13 cellular contexts compared by ENCODE assay signal in genomic region chr11:65298655-65299179, GRCh38. TPM values are rescaled to one million over a fixed set of nuclear protein-coding genes. Genes with fewer than 3 reads are reported as not detected.
A peak's percentile ranks its signal among the peaks of the same experiment; 100 is the strongest.
DNase-seq lines count a peak whose midpoint lies in the region; TF ChIP-seq lines count a peak whose summit lies in the region.
"Had no signal": no experiment of that assay in that cellular context is flagged by ENCODE, and none has a peak within 500 bp of the region (broad histone marks: within the 10 kb centered on the region; RNA-seq: fewer than 3 reads in every experiment).

No MANE protein-coding gene starts in this region.

- H3K9ac ChIP-seq in neural progenitor cell: no peak overlapping the region

- TF ChIP-seq CTCF in glutamatergic neuron (IDR thresholded peaks at IDR 0.05; ENCODE audit: partially characterized antibody, unreplicated experiment) (no peak), neural progenitor cell (IDR thresholded peaks at IDR 0.05) (no peak), vagina (IDR thresholded peaks at IDR 0.05) (no peak)

- no peaks in the 10 kb centered on the region for H3K36me3 ChIP-seq in neural progenitor cell
- peaks cover 0 to 6% of the 10 kb centered on the region in 2 donors for H3K36me3 ChIP-seq in vagina

- no peak overlapping the region for H2AFZ ChIP-seq in neural progenitor cell (replicated peaks)

- peaks cover 13% of the 10 kb centered on the region for H3K4me1 ChIP-seq in neural progenitor cell
- peaks cover 80% of the 10 kb centered on the region for H3K4me1 ChIP-seq in vagina

- H3K27ac Mint-ChIP-seq in glutamatergic neuron (ENCODE audit: unreplicated experiment): peak overlapping the region; percentile 22
- peak overlapping the region; percentile 53 for H3K27ac Mint-ChIP-seq in neural progenitor cell
- H3K27ac Mint-ChIP-seq: activated CD4-positive, alpha-beta T cell treated with anti-CD3 and anti-CD28 coated beads, Interleukin-2, amount 10 ng/mL, durations not matched to agents 24 days and 14 days; natural killer cell treated with Interleukin-12 subunit alpha and Interleukin-12 subunit beta and Interleukin-15 and Interleukin-18, amount 100 ng/mL, for 72 hours had no signal

- no peak overlapping the region for H3K4me3 ChIP-seq in neural progenitor cell
- H3K4me3 ChIP-seq in vagina: peak overlapping the region; percentile 7 to 21

- peaks cover 6% of the 10 kb centered on the region for H3F3A ChIP-seq in neural progenitor cell (ENCODE audit: low read depth)

- TF ChIP-seq POLR2A in vagina (IDR thresholded peaks at IDR 0.05): no peak

- no peaks in the 10 kb centered on the region for H3K79me2 ChIP-seq in neural progenitor cell (ENCODE audit: low read depth)

- H3K4me3 Mint-ChIP-seq in glutamatergic neuron (ENCODE audit: unreplicated experiment) (no peak overlapping the region), neural progenitor cell (no peak overlapping the region)
- H3K4me3 Mint-ChIP-seq: activated CD4-positive, alpha-beta T cell treated with anti-CD3 and anti-CD28 coated beads, Interleukin-2, amount 10 ng/mL, durations not matched to agents 24 days and 14 days; natural killer cell treated with Interleukin-12 subunit alpha and Interleukin-12 subunit beta and Interleukin-15 and Interleukin-18, amount 100 ng/mL, for 72 hours had no signal

- H4K20me1 ChIP-seq in neural progenitor cell (ENCODE audit: low read depth): peaks cover 14% of the 10 kb centered on the region

- H3K9me3 Mint-ChIP-seq in glutamatergic neuron (ENCODE audit: unreplicated experiment) (peaks cover 8% of the 10 kb centered on the region), neural progenitor cell (no peaks in the 10 kb centered on the region)
- H3K9me3 Mint-ChIP-seq: activated CD4-positive, alpha-beta T cell treated with anti-CD3 and anti-CD28 coated beads, Interleukin-2, amount 10 ng/mL, durations not matched to agents 24 days and 14 days; natural killer cell treated with Interleukin-12 subunit alpha and Interleukin-12 subunit beta and Interleukin-15 and Interleukin-18, amount 100 ng/mL, for 72 hours had no signal

- H3K27me3 Mint-ChIP-seq in glutamatergic neuron (ENCODE audit: unreplicated experiment) (peaks cover 15% of the 10 kb centered on the region), neural progenitor cell (ENCODE audit: insufficient read depth, low read depth) (peaks cover 2% of the 10 kb centered on the region)
- H3K27me3 Mint-ChIP-seq: activated CD4-positive, alpha-beta T cell treated with anti-CD3 and anti-CD28 coated beads, Interleukin-2, amount 10 ng/mL, durations not matched to agents 24 days and 14 days; natural killer cell treated with Interleukin-12 subunit alpha and Interleukin-12 subunit beta and Interleukin-15 and Interleukin-18, amount 100 ng/mL, for 72 hours had no signal

- H3K4me1 Mint-ChIP-seq in glutamatergic neuron (ENCODE audit: low read depth, unreplicated experiment) (peaks cover 45% of the 10 kb centered on the region), neural progenitor cell (peaks cover 29% of the 10 kb centered on the region)
- H3K4me1 Mint-ChIP-seq: activated CD4-positive, alpha-beta T cell treated with anti-CD3 and anti-CD28 coated beads, Interleukin-2, amount 10 ng/mL, durations not matched to agents 24 days and 14 days had no signal

- DNase-seq in DMS 273 (lab: John Stamatoyannopoulos, UW; ENCODE audit: unreplicated experiment): peak; percentile 48
- DNase-seq in DMS 273 treated with DMSO at 0.1 percent for 48 hours (lab: John Stamatoyannopoulos, UW): no peak
- no peak for DNase-seq in glutamatergic neuron
- DNase-seq in neural progenitor cell (ENCODE audit: low spot score): no peak
- DNase-seq in vagina (ENCODE audit: extremely low spot score in 2 of 2): peak in 1 of 2 donors; percentile 97
- no peak for DNase-seq in activated CD4-positive, alpha-beta T cell treated with anti-CD3 and anti-CD28 coated beads, Interleukin-2, amount 50 U/mL, for 1 hour
- no peak for DNase-seq in stimulated activated CD4-positive, alpha-beta T cell treated with anti-CD3 and anti-CD28 coated beads, Interleukin-12 subunit alpha, Interleukin-12 subunit beta, amount 100 ng/mL, for 4 hours
- DNase-seq in activated CD4-positive, alpha-beta T cell treated with anti-CD3 and anti-CD28 coated beads, Interleukin-2, amount 50 U/mL, for 4 hours: no peak
- DNase-seq: activated CD4-positive, alpha-beta T cell treated with anti-CD3 and anti-CD28 coated beads, Interleukin-2, amount 10 ng/mL, durations not matched to agents 24 days and 14 days; NCI-H146; stimulated activated CD8-positive, alpha-beta memory T cell treated with anti-CD3 and anti-CD28 coated beads, Interleukin-4, amount 100 ng/mL, for 48 hours had no signal

- H3K36me3 Mint-ChIP-seq in glutamatergic neuron (ENCODE audit: unreplicated experiment) (peaks cover 5% of the 10 kb centered on the region), neural progenitor cell (peaks cover 23% of the 10 kb centered on the region)

- H3K9me3 ChIP-seq in neural progenitor cell (ENCODE audit: low read depth) (no peaks in the 10 kb centered on the region), vagina (no peaks in the 10 kb centered on the region)

- no peak overlapping the region for H3K4me2 ChIP-seq in neural progenitor cell

- H3K27me3 ChIP-seq in neural progenitor cell (no peaks in the 10 kb centered on the region), vagina (no peaks in the 10 kb centered on the region)

- no peak overlapping the region for H3K27ac ChIP-seq in neural progenitor cell
- H3K27ac ChIP-seq in vagina: peak overlapping the region; percentile 82
- H3K27ac ChIP-seq: 22Rv1 had no signal

- intact Hi-C loops in vagina (cut with DNase I): no loop called here

RNA-seq across cellular contexts. Expression of gene CDC42EP2, which starts 15.9 kb away (rescaled TPM):
- total RNA-seq in glutamatergic neuron (ENCODE audit: unreplicated experiment): 23.5 TPM
- total RNA-seq in neural progenitor cell (ENCODE audit: low replicate concordance): 0.11 and 0.87 TPM in 2 replicates
- 27.7 TPM for total RNA-seq in vagina

RNA-seq across cellular contexts. Expression of gene DPF2, which starts 34.9 kb away (rescaled TPM):
- total RNA-seq in glutamatergic neuron (ENCODE audit: unreplicated experiment): 121 TPM
- total RNA-seq in neural progenitor cell (ENCODE audit: low replicate concordance): 63.3 and 72.1 TPM in 2 replicates
- total RNA-seq in vagina: 33.1 TPM

RNA-seq across cellular contexts. Expression of gene POLA2, which starts 37.0 kb away (rescaled TPM):
- total RNA-seq in glutamatergic neuron (ENCODE audit: unreplicated experiment) (8.6 TPM), neural progenitor cell (ENCODE audit: low replicate concordance) (33.3 and 47.7 TPM in 2 replicates), vagina (9.6 TPM)

RNA-seq across cellular contexts. Expression of gene TIGD3, which starts 55.8 kb away (rescaled TPM):
- total RNA-seq in glutamatergic neuron (ENCODE audit: unreplicated experiment): 3.8 TPM
- 2.5 and 4.3 TPM in 2 replicates for total RNA-seq in neural progenitor cell (ENCODE audit: low replicate concordance)
- total RNA-seq in vagina: not detected

Comparison
In these comparisons a context has a peak if more than half of its experiments do, and no peak if none do; other contexts are left out.
1. RNA of gene CDC42EP2, which starts 15.9 kb away (total RNA-seq): 27.7 TPM in vagina (single experiment) and 23.5 TPM in glutamatergic neuron (single experiment); 0.11 to 0.87 TPM in neural progenitor cell; every median in the first group is over 10 times any median in the second.